ENCODE assay signal across 32 cellular contexts in genomic region chr2:68901561-68901960, GRCh38. TPM values are rescaled to one million over a fixed set of nuclear protein-coding genes. Genes with fewer than 3 reads are reported as not detected.
"Had no signal": no experiment of that assay in that cellular context is flagged by ENCODE, and none has a peak within 500 bp of the region (broad histone marks: within the 10 kb centered on the region; RNA-seq: fewer than 3 reads in every experiment).

No MANE protein-coding gene starts in this region.

- H3K4me1 ChIP-seq: colonic mucosa, esophagus squamous epithelium, gastrocnemius medialis, heart right ventricle, left lung, lower lobe of right lung had no signal

- DNase-seq: colonic mucosa; cortex of kidney; effector CD8-positive, alpha-beta T cell; effector memory CD8-positive, alpha-beta T cell; erythroblast; esophagus squamous epithelium; foreskin melanocyte; gastrocnemius medialis; glutamatergic neuron; head of caudate nucleus; heart right ventricle; hippocampal formation; left cardiac atrium; left lung; left ventricle myocardium superior; lower lobe of right lung; mucosa of descending colon; naive B cell had no signal

- H3K9me3 Mint-ChIP-seq: effector memory CD8-positive, alpha-beta T cell had no signal

- FAIRE-seq: endometrium, islet of Langerhans had no signal

- H3K27ac Mint-ChIP-seq: effector memory CD8-positive, alpha-beta T cell; endodermal cell; mesothelial cell of epicardium; naive B cell had no signal

- H3K9me3 ChIP-seq: colonic mucosa, lower lobe of right lung, mucosa of descending colon had no signal

- ATAC-seq: effector memory CD8-positive, alpha-beta T cell; esophagus mucosa; gastrocnemius medialis; heart right ventricle; left cardiac atrium; left lung; left ventricle myocardium superior; lower lobe of right lung; mucosa of descending colon had no signal

- H3K27me3 Mint-ChIP-seq: dendritic cell treated with granulocyte-macrophage colony-stimulating factor and Interleukin-4, amounts not matched to agents 40 ng/mL and 50 ng/mL, for 4 days; naive B cell had no signal

- H3K27me3 ChIP-seq: colonic mucosa, gastrocnemius medialis, left lung had no signal

- H3K36me3 Mint-ChIP-seq: mesothelial cell of epicardium had no signal

- H3K27ac ChIP-seq: colonic mucosa, epithelial cell of prostate, esophagus squamous epithelium, gastrocnemius medialis, heart right ventricle, left lung, lower lobe of right lung had no signal

- H3K36me3 ChIP-seq: colonic mucosa, esophagus squamous epithelium, gastrocnemius medialis, heart right ventricle, left lung, lower lobe of right lung had no signal

- H3K4me3 Mint-ChIP-seq: dendritic cell treated with granulocyte-macrophage colony-stimulating factor and Interleukin-4, amounts not matched to agents 40 ng/mL and 50 ng/mL, for 4 days; effector memory CD8-positive, alpha-beta T cell; endodermal cell; mesothelial cell of epicardium; naive B cell had no signal

- H3K4me1 Mint-ChIP-seq: mesothelial cell of epicardium had no signal

- H3K4me3 ChIP-seq: colonic mucosa, esophagus squamous epithelium, gastrocnemius medialis, heart right ventricle, left lung, lower lobe of right lung, mucosa of descending colon had no signal

RNA-seq across cellular contexts. Expression of gene BMP10, which starts 30.4 kb away (rescaled TPM):
- total RNA-seq: colonic mucosa, dermis microvascular lymphatic vessel endothelial cell, endodermal cell, esophagus mucosa, esophagus squamous epithelium, gastrocnemius medialis, glomerular endothelial cell, kidney epithelial cell, left lung, lung microvascular endothelial cell, mesenteric fat pad had no signal

RNA-seq across cellular contexts. Expression of gene GKN2, which starts 51.1 kb away (rescaled TPM):
- total RNA-seq: dermis microvascular lymphatic vessel endothelial cell, endodermal cell, esophagus mucosa, esophagus squamous epithelium, gastrocnemius medialis, glomerular endothelial cell, heart right ventricle, kidney epithelial cell, left cardiac atrium, left ventricle myocardium superior, lower leg skin, lung microvascular endothelial cell, mesenteric fat pad, mesothelial cell of epicardium, mucosa of descending colon, myocyte had no signal
- polyA plus RNA-seq: heart right ventricle had no signal
